Comparison of ENCODE assay signal across 11 cellular contexts in the genomic region with DNA sequence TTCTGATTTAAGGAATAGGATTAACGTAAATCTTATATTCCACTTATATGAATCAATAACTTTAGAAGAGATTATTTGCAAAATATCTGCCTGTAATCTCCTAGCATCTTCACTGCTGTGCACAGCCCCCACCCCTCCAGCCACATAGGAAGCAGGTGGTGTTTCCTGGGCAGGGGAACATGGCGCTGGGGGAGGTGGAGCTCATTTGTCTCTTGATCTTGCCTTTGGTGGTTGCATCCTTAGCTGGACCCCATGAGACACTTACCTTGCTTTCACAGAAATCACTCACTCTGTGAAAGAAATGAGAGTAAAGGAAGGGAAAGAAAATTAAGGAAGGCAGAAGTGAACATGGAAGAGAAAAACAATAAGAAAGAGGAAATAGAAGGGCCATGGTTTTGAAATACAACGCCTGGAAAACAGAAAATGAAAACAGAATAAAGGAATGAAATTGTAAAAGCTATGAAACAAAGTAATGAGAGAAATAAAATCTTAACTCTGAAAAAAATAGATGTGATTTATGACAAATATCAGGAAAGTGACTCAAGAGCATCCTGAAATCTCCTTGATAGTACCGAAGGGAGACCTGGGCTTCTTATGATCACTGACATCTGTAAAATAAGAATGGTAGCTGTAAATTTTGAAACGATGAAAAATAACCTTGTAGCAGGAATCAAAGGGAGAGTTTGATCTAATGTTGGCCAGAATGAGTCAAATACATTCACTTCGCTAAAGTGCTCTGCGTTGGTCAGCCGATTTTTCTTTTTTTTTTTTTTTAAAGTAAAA. TPM values are rescaled to one million over a fixed set of nuclear protein-coding genes. Genes with fewer than 3 reads are reported as not detected.
DNase-seq lines count a peak whose midpoint lies in the region; ATAC-seq and TF ChIP-seq lines count a peak whose summit lies in the region.
"Had no signal": no experiment of that assay in that cellular context is flagged by ENCODE, and none has a peak within 500 bp of the region (broad histone marks: within the 10 kb centered on the region; RNA-seq: fewer than 3 reads in every experiment).

No MANE protein-coding gene starts in this region.

- no peaks in the 10 kb centered on the region for H3K9me3 ChIP-seq in mononuclear cell (ENCODE audit: low read depth, low read length)

- H3K4me1 ChIP-seq in mononuclear cell (ENCODE audit: insufficient read depth, low read length), result peaks cover 46% of the 10 kb centered on the region

- H3K27me3 ChIP-seq in mononuclear cell (ENCODE audit: insufficient read depth, low read length), result no peaks in the 10 kb centered on the region

- DNase-seq in GM10266 (ENCODE audit: extremely low spot score) (peak; percentile 35), NCI-H510A treated with DMSO at 0.1 percent for 48 hours (lab: John Stamatoyannopoulos, UW) (no peak)
- peak; percentile 20 to 25 for DNase-seq in activated CD4-positive, alpha-beta T cell treated with anti-CD3 and anti-CD28 coated beads for 4 hours
- DNase-seq: HCEC 1CT had no signal

- H3K4me3 ChIP-seq in mononuclear cell (ENCODE audit: low read length), result peak overlapping the region; percentile 5
- H3K4me3 ChIP-seq: K562 had no signal

- TF ChIP-seq CTCF in GM10266 (IDR thresholded peaks at IDR 0.05; ENCODE audit: control insufficient read depth, insufficient read depth, low read depth, missing control alignments), result no peak

- ATAC-seq in HG02642 (IDR thresholded peaks at IDR 0.05; ENCODE audit: poor library complexity, unreplicated experiment) (peak; percentile 49), GM21619 (IDR thresholded peaks at IDR 0.05; ENCODE audit: unreplicated experiment) (no peak), GM21423 (IDR thresholded peaks at IDR 0.05; ENCODE audit: unreplicated experiment) (no peak), GM19328 (IDR thresholded peaks at IDR 0.05; ENCODE audit: unreplicated experiment) (no peak)
- ATAC-seq: K562 had no signal

RNA-seq across cellular contexts. Expression of gene RNASEH2B, which starts 17.2 kb away (rescaled TPM):
- 139 TPM for total RNA-seq in mononuclear cell

RNA-seq across cellular contexts. Expression of gene DLEU7, which starts 48.9 kb away (rescaled TPM):
- 0.84 TPM for total RNA-seq in mononuclear cell
- total RNA-seq: Daoy, K562 had no signal
